Comparison of ENCODE assay signal across 23 cellular contexts in the genomic region with DNA sequence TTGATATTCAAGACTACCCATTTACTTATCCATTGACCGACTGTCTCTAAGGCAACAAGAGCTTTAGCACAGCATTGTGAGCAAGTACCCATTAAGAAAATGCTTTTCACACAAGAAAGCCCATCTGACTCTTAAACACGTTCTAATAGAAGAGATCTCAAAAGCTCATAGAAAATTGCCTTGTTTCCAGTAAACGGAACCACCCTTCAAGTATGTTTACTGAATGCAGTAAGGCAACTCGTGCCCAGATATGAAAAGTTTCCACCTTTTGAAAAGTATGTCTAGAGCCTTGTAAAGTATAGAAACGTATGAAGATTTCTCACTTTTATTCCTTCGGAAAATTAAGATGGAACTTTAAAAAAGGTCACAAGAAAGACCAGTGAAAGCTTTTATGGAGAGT.
"Had no signal": no experiment of that assay in that cellular context is flagged by ENCODE, and none has a peak within 500 bp of the region (broad histone marks: within the 10 kb centered on the region; RNA-seq: fewer than 3 reads in every experiment).

No MANE protein-coding gene starts in this region.

- H3K27me3 ChIP-seq: colonic mucosa, esophagus squamous epithelium, pancreas, right lobe of liver, stomach, thyroid gland had no signal

- FAIRE-seq: endometrium, pancreas, small intestine had no signal

- H3K27ac ChIP-seq: colonic mucosa, esophagus squamous epithelium, pancreas, right lobe of liver, stomach, thyroid gland had no signal

- H3K4me3 ChIP-seq: colonic mucosa, esophagus squamous epithelium, lung, pancreas, right lobe of liver, stomach, thyroid gland had no signal

- H3K9me3 ChIP-seq: colonic mucosa, esophagus squamous epithelium, pancreas, right lobe of liver, stomach, thyroid gland had no signal

- H3K4me1 ChIP-seq: colonic mucosa, esophagus squamous epithelium, pancreas, right lobe of liver, stomach, thyroid gland had no signal

- DNase-seq: colonic mucosa; effector memory CD4-positive, alpha-beta T cell; erythroblast; esophagus squamous epithelium; foreskin melanocyte; hypothalamus; immature natural killer cell; islet precursor cell; kidney glomerular epithelial cell; left colon; natural killer cell; occipital lobe; pancreas; right lobe of liver; small intestine; stimulated activated CD4-positive, alpha-beta T cell treated with anti-CD3 and anti-CD28 coated beads, Interleukin-15, amount 100 ng/mL, for 24 hours; stimulated activated CD4-positive, alpha-beta T cell treated with anti-CD3 and anti-CD28 coated beads, Interleukin-4, amount 100 ng/mL, for 1 hour; stimulated activated naive CD4-positive, alpha-beta T cell treated with Interleukin-2 at 50 U/mL for 16 hours; stomach; thyroid gland; trophoblast cell had no signal

- H3K36me3 ChIP-seq: colonic mucosa, esophagus squamous epithelium, pancreas, right lobe of liver, stomach, thyroid gland had no signal
